Comparison of ENCODE assay signal across 1 cellular context in the genomic region with DNA sequence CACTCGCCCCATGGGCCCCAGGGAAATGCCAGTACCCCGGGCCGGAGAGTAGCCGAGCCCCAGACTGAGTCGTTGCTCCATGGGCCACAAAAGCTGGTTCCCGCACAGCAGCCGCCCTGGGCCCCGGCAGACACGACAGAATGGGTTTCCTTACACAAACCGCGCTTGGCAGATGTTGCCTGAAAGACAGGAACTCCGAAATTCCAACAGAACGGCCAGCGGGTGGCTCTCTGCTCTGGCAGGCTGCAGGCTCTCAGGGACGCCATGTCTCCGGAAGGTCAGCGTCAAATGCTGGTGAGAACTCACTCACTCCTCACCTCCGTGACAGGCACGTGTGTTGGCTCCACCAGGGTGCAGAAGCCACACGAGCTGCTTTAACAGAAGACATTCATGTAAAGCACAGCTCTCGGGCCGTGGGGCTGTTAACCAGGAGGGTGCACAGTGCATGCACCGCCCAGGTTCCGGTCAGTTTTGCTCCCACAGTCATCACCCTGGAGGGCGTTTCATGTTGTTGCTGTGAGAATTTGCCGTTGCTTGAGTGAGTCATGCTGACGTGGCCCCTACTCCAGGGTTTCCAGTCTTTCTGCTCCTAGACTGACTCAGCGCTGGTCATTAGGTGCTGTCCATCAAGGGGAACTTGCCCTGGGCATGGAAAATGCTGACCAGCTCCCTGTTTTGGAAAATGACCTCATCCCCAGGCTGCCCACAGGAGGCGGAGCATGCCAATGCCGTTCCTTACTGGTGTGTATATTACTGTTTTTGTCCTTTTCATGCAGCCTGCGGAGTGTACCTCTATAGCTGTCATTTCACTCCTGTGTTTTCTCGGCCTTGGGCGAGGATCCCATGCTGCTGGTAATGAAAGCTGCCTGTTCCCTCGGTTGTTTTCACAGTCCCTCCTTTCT.
TF ChIP-seq lines count a peak whose summit lies in the region.

No MANE protein-coding gene starts in this region.

TF ChIP-seq in HepG2, 621 proteins besides CTCF, POLR2A, EP300 and RAD21 (continued from another document and continues in another):
- TF ChIP-seq KMT2A (CRISPR knock-in tag; IDR thresholded peaks at IDR 0.05) (no peak), ZKSCAN5 (CRISPR knock-in tag; IDR thresholded peaks at IDR 0.05) (no peak; the same call in 1 of the 2 replicates), PRPF4 (IDR thresholded peaks at IDR 0.05; ENCODE audit: low read depth, low read length, poor library complexity, severe bottlenecking) (no peak), EED (CRISPR knock-in tag; IDR thresholded peaks at IDR 0.05) (peak; percentile 83), MBD4 (IDR thresholded peaks at IDR 0.05; ENCODE audit: borderline replicate concordance, low read length) (no peak), ZNF556 (CRISPR knock-in tag; IDR thresholded peaks at IDR 0.05; ENCODE audit: borderline replicate concordance) (no peak), DMAP1 (CRISPR knock-in tag; IDR thresholded peaks at IDR 0.05) (no peak; the same call in 1 of the 2 replicates), ZNF850 (CRISPR knock-in tag; conservative IDR thresholded peaks at IDR 0.05) (no peak), SPEN (CRISPR knock-in tag; IDR thresholded peaks at IDR 0.05; ENCODE audit: low read depth) (no peak), CC2D1A (CRISPR knock-in tag; IDR thresholded peaks at IDR 0.05) (no peak), AGO2 (optimal IDR thresholded peaks at IDR 0.05; ENCODE audit: low read depth, low read length) (no peak), ZNF44 (CRISPR knock-in tag; IDR thresholded peaks at IDR 0.05) (no peak), HNRNPUL1 (IDR thresholded peaks at IDR 0.05; ENCODE audit: low read depth, low read length) (no peak), NONO (IDR thresholded peaks at IDR 0.05) (no peak), NONO (CRISPR knock-in tag; conservative IDR thresholded peaks at IDR 0.05) (no peak), ZNF782 (CRISPR knock-in tag; IDR thresholded peaks at IDR 0.05; ENCODE audit: borderline replicate concordance) (no peak), ZNF33A (CRISPR knock-in tag; IDR thresholded peaks at IDR 0.05; ENCODE audit: borderline replicate concordance) (no peak), TBL1XR1 (IDR thresholded peaks at IDR 0.05; ENCODE audit: borderline replicate concordance, low read length, partially characterized antibody) (no peak), ZFP90 (CRISPR knock-in tag; IDR thresholded peaks at IDR 0.05; ENCODE audit: borderline replicate concordance) (no peak), NFRKB (IDR thresholded peaks at IDR 0.05) (no peak), JDP2 (CRISPR knock-in tag; IDR thresholded peaks at IDR 0.05; ENCODE audit: borderline replicate concordance) (no peak), THAP11 (CRISPR knock-in tag; IDR thresholded peaks at IDR 0.05) (peak; percentile 19; the same call in 1 of the 2 replicates), ELF3 (CRISPR knock-in tag; IDR thresholded peaks at IDR 0.05) (peak; percentile 46; the same call in 1 of the 2 replicates), ZNF773 (CRISPR knock-in tag; IDR thresholded peaks at IDR 0.05; ENCODE audit: borderline replicate concordance) (no peak), SMARCE1 (IDR thresholded peaks at IDR 0.05; ENCODE audit: borderline replicate concordance) (no peak)
- TF ChIP-seq, protein P1, sequence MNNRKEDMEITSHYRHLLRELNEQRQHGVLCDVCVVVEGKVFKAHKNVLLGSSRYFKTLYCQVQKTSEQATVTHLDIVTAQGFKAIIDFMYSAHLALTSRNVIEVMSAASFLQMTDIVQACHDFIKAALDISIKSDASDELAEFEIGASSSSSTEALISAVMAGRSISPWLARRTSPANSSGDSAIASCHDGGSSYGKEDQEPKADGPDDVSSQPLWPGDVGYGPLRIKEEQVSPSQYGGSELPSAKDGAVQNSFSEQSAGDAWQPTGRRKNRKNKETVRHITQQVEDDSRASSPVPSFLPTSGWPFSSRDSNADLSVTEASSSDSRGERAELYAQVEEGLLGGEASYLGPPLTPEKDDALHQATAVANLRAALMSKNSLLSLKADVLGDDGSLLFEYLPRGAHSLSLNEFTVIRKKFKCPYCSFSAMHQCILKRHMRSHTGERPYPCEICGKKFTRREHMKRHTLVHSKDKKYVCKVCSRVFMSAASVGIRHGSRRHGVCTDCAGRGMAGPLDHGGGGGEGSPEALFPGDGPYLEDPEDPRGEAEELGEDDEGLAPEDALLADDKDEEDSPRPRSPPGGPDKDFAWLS (CRISPR knock-in tag; IDR thresholded peaks at IDR 0.05; ENCODE audit: borderline replicate concordance), result no peak
- TF ChIP-seq, protein P2, sequence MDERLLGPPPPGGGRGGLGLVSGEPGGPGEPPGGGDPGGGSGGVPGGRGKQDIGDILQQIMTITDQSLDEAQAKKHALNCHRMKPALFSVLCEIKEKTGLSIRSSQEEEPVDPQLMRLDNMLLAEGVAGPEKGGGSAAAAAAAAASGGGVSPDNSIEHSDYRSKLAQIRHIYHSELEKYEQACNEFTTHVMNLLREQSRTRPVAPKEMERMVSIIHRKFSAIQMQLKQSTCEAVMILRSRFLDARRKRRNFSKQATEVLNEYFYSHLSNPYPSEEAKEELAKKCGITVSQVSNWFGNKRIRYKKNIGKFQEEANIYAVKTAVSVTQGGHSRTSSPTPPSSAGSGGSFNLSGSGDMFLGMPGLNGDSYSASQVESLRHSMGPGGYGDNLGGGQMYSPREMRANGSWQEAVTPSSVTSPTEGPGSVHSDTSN (CRISPR knock-in tag; IDR thresholded peaks at IDR 0.05), result peak; percentile 65
- TF ChIP-seq, protein P3, sequence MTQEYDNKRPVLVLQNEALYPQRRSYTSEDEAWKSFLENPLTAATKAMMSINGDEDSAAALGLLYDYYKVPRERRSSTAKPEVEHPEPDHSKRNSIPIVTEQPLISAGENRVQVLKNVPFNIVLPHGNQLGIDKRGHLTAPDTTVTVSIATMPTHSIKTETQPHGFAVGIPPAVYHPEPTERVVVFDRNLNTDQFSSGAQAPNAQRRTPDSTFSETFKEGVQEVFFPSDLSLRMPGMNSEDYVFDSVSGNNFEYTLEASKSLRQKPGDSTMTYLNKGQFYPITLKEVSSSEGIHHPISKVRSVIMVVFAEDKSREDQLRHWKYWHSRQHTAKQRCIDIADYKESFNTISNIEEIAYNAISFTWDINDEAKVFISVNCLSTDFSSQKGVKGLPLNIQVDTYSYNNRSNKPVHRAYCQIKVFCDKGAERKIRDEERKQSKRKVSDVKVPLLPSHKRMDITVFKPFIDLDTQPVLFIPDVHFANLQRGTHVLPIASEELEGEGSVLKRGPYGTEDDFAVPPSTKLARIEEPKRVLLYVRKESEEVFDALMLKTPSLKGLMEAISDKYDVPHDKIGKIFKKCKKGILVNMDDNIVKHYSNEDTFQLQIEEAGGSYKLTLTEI (CRISPR knock-in tag; conservative IDR thresholded peaks at IDR 0.05), result no peak
- TF ChIP-seq, protein P4, sequence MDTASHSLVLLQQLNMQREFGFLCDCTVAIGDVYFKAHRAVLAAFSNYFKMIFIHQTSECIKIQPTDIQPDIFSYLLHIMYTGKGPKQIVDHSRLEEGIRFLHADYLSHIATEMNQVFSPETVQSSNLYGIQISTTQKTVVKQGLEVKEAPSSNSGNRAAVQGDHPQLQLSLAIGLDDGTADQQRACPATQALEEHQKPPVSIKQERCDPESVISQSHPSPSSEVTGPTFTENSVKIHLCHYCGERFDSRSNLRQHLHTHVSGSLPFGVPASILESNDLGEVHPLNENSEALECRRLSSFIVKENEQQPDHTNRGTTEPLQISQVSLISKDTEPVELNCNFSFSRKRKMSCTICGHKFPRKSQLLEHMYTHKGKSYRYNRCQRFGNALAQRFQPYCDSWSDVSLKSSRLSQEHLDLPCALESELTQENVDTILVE (CRISPR knock-in tag; IDR thresholded peaks at IDR 0.05), result no peak
- TF ChIP-seq, protein P5, sequence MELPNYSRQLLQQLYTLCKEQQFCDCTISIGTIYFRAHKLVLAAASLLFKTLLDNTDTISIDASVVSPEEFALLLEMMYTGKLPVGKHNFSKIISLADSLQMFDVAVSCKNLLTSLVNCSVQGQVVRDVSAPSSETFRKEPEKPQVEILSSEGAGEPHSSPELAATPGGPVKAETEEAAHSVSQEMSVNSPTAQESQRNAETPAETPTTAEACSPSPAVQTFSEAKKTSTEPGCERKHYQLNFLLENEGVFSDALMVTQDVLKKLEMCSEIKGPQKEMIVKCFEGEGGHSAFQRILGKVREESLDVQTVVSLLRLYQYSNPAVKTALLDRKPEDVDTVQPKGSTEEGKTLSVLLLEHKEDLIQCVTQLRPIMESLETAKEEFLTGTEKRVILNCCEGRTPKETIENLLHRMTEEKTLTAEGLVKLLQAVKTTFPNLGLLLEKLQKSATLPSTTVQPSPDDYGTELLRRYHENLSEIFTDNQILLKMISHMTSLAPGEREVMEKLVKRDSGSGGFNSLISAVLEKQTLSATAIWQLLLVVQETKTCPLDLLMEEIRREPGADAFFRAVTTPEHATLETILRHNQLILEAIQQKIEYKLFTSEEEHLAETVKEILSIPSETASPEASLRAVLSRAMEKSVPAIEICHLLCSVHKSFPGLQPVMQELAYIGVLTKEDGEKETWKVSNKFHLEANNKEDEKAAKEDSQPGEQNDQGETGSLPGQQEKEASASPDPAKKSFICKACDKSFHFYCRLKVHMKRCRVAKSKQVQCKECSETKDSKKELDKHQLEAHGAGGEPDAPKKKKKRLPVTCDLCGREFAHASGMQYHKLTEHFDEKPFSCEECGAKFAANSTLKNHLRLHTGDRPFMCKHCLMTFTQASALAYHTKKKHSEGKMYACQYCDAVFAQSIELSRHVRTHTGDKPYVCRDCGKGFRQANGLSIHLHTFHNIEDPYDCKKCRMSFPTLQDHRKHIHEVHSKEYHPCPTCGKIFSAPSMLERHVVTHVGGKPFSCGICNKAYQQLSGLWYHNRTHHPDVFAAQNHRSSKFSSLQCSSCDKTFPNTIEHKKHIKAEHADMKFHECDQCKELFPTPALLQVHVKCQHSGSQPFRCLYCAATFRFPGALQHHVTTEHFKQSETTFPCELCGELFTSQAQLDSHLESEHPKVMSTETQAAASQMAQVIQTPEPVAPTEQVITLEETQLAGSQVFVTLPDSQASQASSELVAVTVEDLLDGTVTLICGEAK (IDR thresholded peaks at IDR 0.05), result no peak
- TF ChIP-seq, protein P5 (CRISPR knock-in tag; IDR thresholded peaks at IDR 0.05), result peak; percentile 82
- TF ChIP-seq, protein P6, sequence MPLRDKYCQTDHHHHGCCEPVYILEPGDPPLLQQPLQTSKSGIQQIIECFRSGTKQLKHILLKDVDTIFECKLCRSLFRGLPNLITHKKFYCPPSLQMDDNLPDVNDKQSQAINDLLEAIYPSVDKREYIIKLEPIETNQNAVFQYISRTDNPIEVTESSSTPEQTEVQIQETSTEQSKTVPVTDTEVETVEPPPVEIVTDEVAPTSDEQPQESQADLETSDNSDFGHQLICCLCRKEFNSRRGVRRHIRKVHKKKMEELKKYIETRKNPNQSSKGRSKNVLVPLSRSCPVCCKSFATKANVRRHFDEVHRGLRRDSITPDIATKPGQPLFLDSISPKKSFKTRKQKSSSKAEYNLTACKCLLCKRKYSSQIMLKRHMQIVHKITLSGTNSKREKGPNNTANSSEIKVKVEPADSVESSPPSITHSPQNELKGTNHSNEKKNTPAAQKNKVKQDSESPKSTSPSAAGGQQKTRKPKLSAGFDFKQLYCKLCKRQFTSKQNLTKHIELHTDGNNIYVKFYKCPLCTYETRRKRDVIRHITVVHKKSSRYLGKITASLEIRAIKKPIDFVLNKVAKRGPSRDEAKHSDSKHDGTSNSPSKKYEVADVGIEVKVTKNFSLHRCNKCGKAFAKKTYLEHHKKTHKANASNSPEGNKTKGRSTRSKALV (CRISPR knock-in tag; IDR thresholded peaks at IDR 0.05), result no peak
- TF ChIP-seq, protein P7, sequence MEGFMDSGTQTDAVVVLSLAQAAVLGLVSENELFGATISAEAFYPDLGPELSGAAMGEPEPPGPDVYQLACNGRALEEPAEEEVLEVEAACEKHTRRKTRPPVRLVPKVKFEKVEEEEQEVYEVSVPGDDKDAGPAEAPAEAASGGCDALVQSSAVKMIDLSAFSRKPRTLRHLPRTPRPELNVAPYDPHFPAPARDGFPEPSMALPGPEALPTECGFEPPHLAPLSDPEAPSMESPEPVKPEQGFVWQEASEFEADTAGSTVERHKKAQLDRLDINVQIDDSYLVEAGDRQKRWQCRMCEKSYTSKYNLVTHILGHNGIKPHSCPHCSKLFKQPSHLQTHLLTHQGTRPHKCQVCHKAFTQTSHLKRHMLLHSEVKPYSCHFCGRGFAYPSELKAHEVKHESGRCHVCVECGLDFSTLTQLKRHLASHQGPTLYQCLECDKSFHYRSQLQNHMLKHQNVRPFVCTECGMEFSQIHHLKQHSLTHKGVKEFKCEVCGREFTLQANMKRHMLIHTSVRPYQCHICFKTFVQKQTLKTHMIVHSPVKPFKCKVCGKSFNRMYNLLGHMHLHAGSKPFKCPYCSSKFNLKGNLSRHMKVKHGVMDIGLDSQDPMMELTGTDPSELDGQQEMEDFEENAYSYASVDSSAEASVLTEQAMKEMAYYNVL (CRISPR knock-in tag; IDR thresholded peaks at IDR 0.05; ENCODE audit: borderline replicate concordance), result peak; percentile 62; the same call in 1 of the 2 replicates
- TF ChIP-seq, protein P8, sequence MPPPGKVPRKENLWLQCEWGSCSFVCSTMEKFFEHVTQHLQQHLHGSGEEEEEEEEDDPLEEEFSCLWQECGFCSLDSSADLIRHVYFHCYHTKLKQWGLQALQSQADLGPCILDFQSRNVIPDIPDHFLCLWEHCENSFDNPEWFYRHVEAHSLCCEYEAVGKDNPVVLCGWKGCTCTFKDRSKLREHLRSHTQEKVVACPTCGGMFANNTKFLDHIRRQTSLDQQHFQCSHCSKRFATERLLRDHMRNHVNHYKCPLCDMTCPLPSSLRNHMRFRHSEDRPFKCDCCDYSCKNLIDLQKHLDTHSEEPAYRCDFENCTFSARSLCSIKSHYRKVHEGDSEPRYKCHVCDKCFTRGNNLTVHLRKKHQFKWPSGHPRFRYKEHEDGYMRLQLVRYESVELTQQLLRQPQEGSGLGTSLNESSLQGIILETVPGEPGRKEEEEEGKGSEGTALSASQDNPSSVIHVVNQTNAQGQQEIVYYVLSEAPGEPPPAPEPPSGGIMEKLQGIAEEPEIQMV (CRISPR knock-in tag; IDR thresholded peaks at IDR 0.05; ENCODE audit: low read depth), result no peak
